In the genomic region with DNA sequence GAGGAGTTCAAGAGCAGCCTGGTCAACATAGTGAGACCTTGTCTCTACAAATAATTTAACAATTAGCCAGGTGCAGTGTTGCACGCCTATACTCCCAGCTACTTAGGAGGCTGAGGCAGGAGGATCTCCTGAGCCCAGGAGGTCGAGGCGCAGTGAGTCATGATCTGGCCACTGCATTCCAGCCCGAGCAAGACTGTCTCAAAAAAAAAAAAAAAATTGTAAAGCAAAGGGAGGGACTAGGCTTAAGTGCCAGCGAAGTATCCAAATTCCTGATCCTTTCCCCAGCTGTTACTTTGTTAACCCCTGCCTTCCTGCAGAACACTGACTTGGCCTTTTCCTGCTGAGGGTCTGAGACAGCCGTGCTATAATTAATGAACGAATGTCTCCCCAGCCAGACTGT, we compare ENCODE assay signal across 27 cellular contexts. TPM values are rescaled to one million over a fixed set of nuclear protein-coding genes. Genes with fewer than 3 reads are reported as not detected.
DNase-seq lines count a peak whose midpoint lies in the region; ATAC-seq, FAIRE-seq and TF ChIP-seq lines count a peak whose summit lies in the region.
"Had no signal": no experiment of that assay in that cellular context is flagged by ENCODE, and none has a peak within 500 bp of the region (broad histone marks: within the 10 kb centered on the region; RNA-seq: fewer than 3 reads in every experiment).

No MANE protein-coding gene starts in this region.

- DNase-seq in HepG2 (ENCODE audit: low spot score) (no peak), right lobe of liver (no peak), glutamatergic neuron (no peak), SKM-1 (lab: John Stamatoyannopoulos, UW; ENCODE audit: unreplicated experiment) (no peak), RPMI8226 (no peak)
- no peak for DNase-seq in activated T-helper 1 cell treated with anti-CD3 and anti-CD28 coated beads, Interleukin-12 subunit alpha, Interleukin-12 subunit beta, Interleukin-2, Interleukin-4 antibody, amounts not matched to agents 30 ng/mL and 10 ng/mL and 1 ng/mL, durations not matched to agents 14 hours and 24 hours and 36 hours (ENCODE audit: low spot score)
- DNase-seq in activated naive CD8-positive, alpha-beta T cell treated with anti-CD3 and anti-CD28 coated beads, Interleukin-2, amount 50 U/mL, for 24 hours, result no peak
- DNase-seq: activated CD4-positive, alpha-beta T cell treated with anti-CD3 and anti-CD28 coated beads for 36 hours; activated effector memory CD4-positive, alpha-beta T cell treated with Interleukin-2 at 50 U/mL for 16 hours; activated naive CD8-positive, alpha-beta T cell treated with anti-CD3 and anti-CD28 coated beads for 36 hours; activated T-cell treated with anti-CD3 and anti-CD28 coated beads for 4 hours; central memory CD4-positive, alpha-beta T cell; dermis blood vessel endothelial cell; DMS79 treated with DMSO at 0.1 percent for 48 hours; left ventricle myocardium superior; naive B cell; NCI-H2029 treated with DMSO at 0.1 percent for 48 hours; NCI-H226; NCI-H774 had no signal

- intact Hi-C loops in HepG2 (cut with micrococcal nuclease; ENCODE audit: unreplicated experiment) (no loop called here), right lobe of liver (cut with DNase I) (no loop called here)
- intact Hi-C loops in activated T-helper 1 cell treated with anti-CD3 and anti-CD28 coated beads, Interleukin-12 subunit alpha, Interleukin-12 subunit beta, Interleukin-2, Interleukin-4 antibody, amounts not matched to agents 30 ng/mL and 10 ng/mL and 1 ng/mL, durations not matched to agents 14 hours and 24 hours and 36 hours (cut with micrococcal nuclease), result no loop called here

- in situ Hi-C loops in HepG2 (cut with HindIII; ENCODE audit: extremely low pct_ligation_motif_present, low pct_unique_long_range_greater_than_20kb), result no loop called here

- peaks cover 14% of the 10 kb centered on the region for H3K36me3 Mint-ChIP-seq in activated T-helper 1 cell treated with anti-CD3 and anti-CD28 coated beads, Interleukin-12 subunit alpha, Interleukin-12 subunit beta, Interleukin-2, Interleukin-4 antibody, amounts not matched to agents 30 ng/mL and 10 ng/mL and 1 ng/mL, durations not matched to agents 14 hours and 24 hours and 36 hours (ENCODE audit: low read depth)
- no peaks in the 10 kb centered on the region for H3K36me3 Mint-ChIP-seq in glutamatergic neuron (ENCODE audit: unreplicated experiment)
- H3K36me3 Mint-ChIP-seq in activated naive CD8-positive, alpha-beta T cell treated with anti-CD3 and anti-CD28 coated beads, Interleukin-2, amount 50 U/mL, for 24 hours (ENCODE audit: low read depth), result peaks cover 2% of the 10 kb centered on the region
- H3K36me3 Mint-ChIP-seq: naive B cell had no signal

- CTCF ChIA-PET in HepG2 (lab: Yijun Ruan, JAX; ENCODE audit: low intra/inter-chr PET ratio, low total read pairs), result interaction anchor here (1.4 kb wide), 1 partner anchor 19 kb away, joined by 4 read pairs; a partner anchor contains a TSS

- BruUV-seq in HepG2 (replicated peaks; lab: Mats Ljungman, UMichigan), result no TSS peak

- H3K27me3 ChIP-seq in HepG2 (ENCODE audit: control insufficient read depth in 1 of 2, insufficient read depth in 2 of 2, low read length in 2 of 2), result no peaks in the 10 kb centered on the region
- H3K27me3 ChIP-seq in right lobe of liver, result no peaks in the 10 kb centered on the region

- H3K36me3 ChIP-seq in HepG2 (replicated peaks in 1 of 2; ENCODE audit: control insufficient read depth in 1 of 2, insufficient read depth in 2 of 2, low read length in 2 of 2) (peaks cover 0 to 9% of the 10 kb centered on the region in 2 experiments; a peak in 1 of 5 replicates), right lobe of liver (peaks cover 0 to 3% (median 0%) of the 10 kb centered on the region in 4 donors)

- no peaks in the 10 kb centered on the region for H3K4me1 Mint-ChIP-seq in activated T-helper 1 cell treated with anti-CD3 and anti-CD28 coated beads, Interleukin-12 subunit alpha, Interleukin-12 subunit beta, Interleukin-2, Interleukin-4 antibody, amounts not matched to agents 30 ng/mL and 10 ng/mL and 1 ng/mL, durations not matched to agents 14 hours and 24 hours and 36 hours (ENCODE audit: low read depth)
- H3K4me1 Mint-ChIP-seq in glutamatergic neuron (ENCODE audit: low read depth, unreplicated experiment), result peaks cover 3% of the 10 kb centered on the region
- H3K4me1 Mint-ChIP-seq in activated naive CD8-positive, alpha-beta T cell treated with anti-CD3 and anti-CD28 coated beads, Interleukin-2, amount 50 U/mL, for 24 hours, result peaks cover 3% of the 10 kb centered on the region

- no peaks in the 10 kb centered on the region for H3K79me2 ChIP-seq in HepG2 (ENCODE audit: insufficient read depth, low read length)

- H3K27ac Mint-ChIP-seq in activated T-helper 1 cell treated with anti-CD3 and anti-CD28 coated beads, Interleukin-12 subunit alpha, Interleukin-12 subunit beta, Interleukin-2, Interleukin-4 antibody, amounts not matched to agents 30 ng/mL and 10 ng/mL and 1 ng/mL, durations not matched to agents 14 hours and 24 hours and 36 hours, result peak overlapping the region; percentile 27
- peak overlapping the region; percentile 11 for H3K27ac Mint-ChIP-seq in glutamatergic neuron (ENCODE audit: unreplicated experiment)
- no peak overlapping the region for H3K27ac Mint-ChIP-seq in activated naive CD8-positive, alpha-beta T cell treated with anti-CD3 and anti-CD28 coated beads, Interleukin-2, amount 50 U/mL, for 24 hours
- H3K27ac Mint-ChIP-seq: activated CD4-positive, alpha-beta T cell treated with anti-CD3 and anti-CD28 coated beads for 36 hours; activated naive CD8-positive, alpha-beta T cell treated with anti-CD3 and anti-CD28 coated beads for 36 hours; B cell; stimulated activated naive CD8-positive, alpha-beta T cell treated with anti-CD3 and anti-CD28 coated beads, Interleukin-15, Interleukin-2, amounts not matched to agents 100 ng/mL and 50 ng/mL, for 24 hours had no signal

- H3K4me1 ChIP-seq in HepG2 (ENCODE audit: insufficient read depth, low read length), result peaks cover 37% of the 10 kb centered on the region
- H3K4me1 ChIP-seq in right lobe of liver, result no peaks in the 10 kb centered on the region

- no peak overlapping the region for H3K4me2 ChIP-seq in HepG2 (ENCODE audit: low read depth, low read length)

- no peak for TF ChIP-seq POLR2A in HepG2 (IDR thresholded peaks at IDR 0.05; ENCODE audit: insufficient read depth in 1 of 2, low read depth in 2 of 2, low read length in 2 of 2)
- no peak for TF ChIP-seq POLR2A in right lobe of liver (IDR thresholded peaks at IDR 0.05)

- TF ChIP-seq RAD21 in HepG2 (CRISPR knock-in tag; IDR thresholded peaks at IDR 0.05), result no peak

- POLR2A ChIA-PET in HepG2 (lab: Yijun Ruan, JAX), result interaction anchor here (0.7 to 1.3 kb wide), 2 partner anchors 15 to 19 kb away, joined by 3 to 4 read pairs; a partner anchor contains a TSS

- no peak overlapping the region for H3K4me3 Mint-ChIP-seq in activated T-helper 1 cell treated with anti-CD3 and anti-CD28 coated beads, Interleukin-12 subunit alpha, Interleukin-12 subunit beta, Interleukin-2, Interleukin-4 antibody, amounts not matched to agents 30 ng/mL and 10 ng/mL and 1 ng/mL, durations not matched to agents 14 hours and 24 hours and 36 hours
- H3K4me3 Mint-ChIP-seq in glutamatergic neuron (ENCODE audit: unreplicated experiment), result no peak overlapping the region
- H3K4me3 Mint-ChIP-seq in activated naive CD8-positive, alpha-beta T cell treated with anti-CD3 and anti-CD28 coated beads, Interleukin-2, amount 50 U/mL, for 24 hours, result no peak overlapping the region
- H3K4me3 Mint-ChIP-seq: activated CD4-positive, alpha-beta T cell treated with anti-CD3 and anti-CD28 coated beads for 36 hours; activated naive CD8-positive, alpha-beta T cell treated with anti-CD3 and anti-CD28 coated beads for 36 hours; B cell; stimulated activated naive CD8-positive, alpha-beta T cell treated with anti-CD3 and anti-CD28 coated beads, Interleukin-15, Interleukin-2, amounts not matched to agents 100 ng/mL and 50 ng/mL, for 24 hours had no signal

- H3K27me3 Mint-ChIP-seq in activated T-helper 1 cell treated with anti-CD3 and anti-CD28 coated beads, Interleukin-12 subunit alpha, Interleukin-12 subunit beta, Interleukin-2, Interleukin-4 antibody, amounts not matched to agents 30 ng/mL and 10 ng/mL and 1 ng/mL, durations not matched to agents 14 hours and 24 hours and 36 hours (ENCODE audit: insufficient read depth), result no peaks in the 10 kb centered on the region
- peaks cover 3% of the 10 kb centered on the region for H3K27me3 Mint-ChIP-seq in glutamatergic neuron (ENCODE audit: unreplicated experiment)
- no peaks in the 10 kb centered on the region for H3K27me3 Mint-ChIP-seq in activated naive CD8-positive, alpha-beta T cell treated with anti-CD3 and anti-CD28 coated beads, Interleukin-2, amount 50 U/mL, for 24 hours
- H3K27me3 Mint-ChIP-seq: activated CD4-positive, alpha-beta T cell treated with anti-CD3 and anti-CD28 coated beads for 36 hours; activated naive CD8-positive, alpha-beta T cell treated with anti-CD3 and anti-CD28 coated beads for 36 hours; B cell; naive B cell; stimulated activated naive CD8-positive, alpha-beta T cell treated with anti-CD3 and anti-CD28 coated beads, Interleukin-15, Interleukin-2, amounts not matched to agents 100 ng/mL and 50 ng/mL, for 24 hours had no signal

- no peaks in the 10 kb centered on the region for H3K9me3 Mint-ChIP-seq in activated T-helper 1 cell treated with anti-CD3 and anti-CD28 coated beads, Interleukin-12 subunit alpha, Interleukin-12 subunit beta, Interleukin-2, Interleukin-4 antibody, amounts not matched to agents 30 ng/mL and 10 ng/mL and 1 ng/mL, durations not matched to agents 14 hours and 24 hours and 36 hours
- peaks cover 11% of the 10 kb centered on the region for H3K9me3 Mint-ChIP-seq in glutamatergic neuron (ENCODE audit: unreplicated experiment)
- no peaks in the 10 kb centered on the region for H3K9me3 Mint-ChIP-seq in activated naive CD8-positive, alpha-beta T cell treated with anti-CD3 and anti-CD28 coated beads, Interleukin-2, amount 50 U/mL, for 24 hours
- H3K9me3 Mint-ChIP-seq: activated naive CD8-positive, alpha-beta T cell treated with anti-CD3 and anti-CD28 coated beads for 36 hours; naive B cell; stimulated activated naive CD8-positive, alpha-beta T cell treated with anti-CD3 and anti-CD28 coated beads, Interleukin-15, Interleukin-2, amounts not matched to agents 100 ng/mL and 50 ng/mL, for 24 hours had no signal

- H3K9me3 ChIP-seq in HepG2 (ENCODE audit: low read length), result no peaks in the 10 kb centered on the region
- no peaks in the 10 kb centered on the region for H3K9me3 ChIP-seq in right lobe of liver

- no peak for ATAC-seq in HepG2
- ATAC-seq in right lobe of liver, result no peak
- no peak for ATAC-seq in HG03139 (IDR thresholded peaks at IDR 0.05; ENCODE audit: unreplicated experiment)
- ATAC-seq in activated naive CD8-positive, alpha-beta T cell treated with anti-CD3 and anti-CD28 coated beads, Interleukin-2, amount 50 U/mL, for 24 hours, result no peak
- ATAC-seq: activated CD4-positive, alpha-beta T cell treated with anti-CD3 and anti-CD28 coated beads for 36 hours; left ventricle myocardium superior had no signal

- FAIRE-seq in HepG2 (lab: Jason Lieb, UNC), result no peak
- FAIRE-seq: astrocyte, GM18507, islet of Langerhans had no signal

- TF ChIP-seq CTCF in HepG2 (CRISPR knock-in tag; IDR thresholded peaks at IDR 0.05), result no peak
- TF ChIP-seq CTCF in right lobe of liver (IDR thresholded peaks at IDR 0.05), result no peak
- no peak for TF ChIP-seq CTCF in glutamatergic neuron (IDR thresholded peaks at IDR 0.05; ENCODE audit: partially characterized antibody, unreplicated experiment)

- H3K4me3 ChIP-seq in HepG2 (replicated peaks in 1 of 3; ENCODE audit: insufficient read depth in 1 of 3, low read depth in 2 of 3, low read length in 3 of 3) (no peak overlapping the region), right lobe of liver (no peak overlapping the region)

- no peak overlapping the region for H2AFZ ChIP-seq in HepG2 (ENCODE audit: low read length)

- no peaks in the 10 kb centered on the region for H4K20me1 ChIP-seq in HepG2 (ENCODE audit: insufficient read depth, low read length)

- TF ChIP-seq EP300 in HepG2 (IDR thresholded peaks at IDR 0.05; ENCODE audit: low read depth in 2 of 2, low read length in 2 of 2) (no peak), HepG2 (CRISPR knock-in tag; IDR thresholded peaks at IDR 0.05; ENCODE audit: borderline replicate concordance) (no peak)

- WGBS in HepG2 (ENCODE audit: low lambda C conversion rate), result 90% methylated on average over 7 of the region's 7 CpGs
- 50% methylated on average over 1 of the region's 7 CpGs for WGBS in right lobe of liver (ENCODE audit: insufficient coverage, low coverage, low lambda C conversion rate, missing lambda C conversion rate)

- no peak overlapping the region for H3K9ac ChIP-seq in HepG2 (ENCODE audit: insufficient read depth, low read depth, low read length)

- H3K27ac ChIP-seq in HepG2 (ENCODE audit: extremely low read length, insufficient read depth, low read length) (no peak overlapping the region), right lobe of liver (no peak overlapping the region)
- H3K27ac ChIP-seq: HL-60 had no signal

RNA-seq across cellular contexts. Expression of a gene that starts 2.7 kb away (rescaled TPM):
- total RNA-seq in HepG2 (2016; rRNA removed; fragmentation: Illumina TruSeq; extraction: Trizol) (14.3 and 20.6 TPM in 2 replicates), right lobe of liver (1 to 10 TPM in 4 of 6 experiments, under 1 TPM in 1, not detected in 1; 0.19 to 2.3 (median 2.3) TPM), glutamatergic neuron (ENCODE audit: unreplicated experiment) (4.9 TPM)
- 77.8 and 81.7 TPM in 2 replicates for total RNA-seq in HepG2 (2016; cell fraction: cytosol; rRNA removed; fragmentation: Illumina TruSeq; extraction: Trizol; ENCODE audit: low read depth)
- total RNA-seq in HepG2 (2016; cell fraction: insoluble cytoplasmic fraction; rRNA removed; fragmentation: Illumina TruSeq; extraction: Trizol), result 18.6 and 20.5 TPM in 2 replicates
- 48.3 and 54.4 TPM in 2 replicates for total RNA-seq in HepG2 (2016; cell fraction: membrane; rRNA removed; fragmentation: Illumina TruSeq; extraction: Trizol)
- total RNA-seq in HepG2 (2016; cell fraction: nucleus; rRNA removed; fragmentation: Illumina TruSeq; extraction: Trizol), result 7.6 and 12.3 TPM in 2 replicates
- 18.7 and 21.2 TPM in 2 replicates for polyA plus RNA-seq in HepG2 (2011; rRNA removed)
- polyA plus RNA-seq in HepG2 (2011; cell fraction: cytosol; rRNA removed), result 12.2 and 14.1 TPM in 2 replicates
- polyA plus RNA-seq in HepG2 (2011; cell fraction: nucleus; rRNA removed), result 55.4 and 67.8 TPM in 2 replicates
- polyA plus RNA-seq in HepG2 (2012), result 10.4 and 27.8 TPM in 2 replicates
- polyA plus RNA-seq in HepG2 (2016; cell fraction: cytosol; fragmentation: Illumina TruSeq; extraction: Trizol; ENCODE audit: low read depth), result 113 and 123 TPM in 2 replicates
- 19.3 and 21.1 TPM in 2 replicates for polyA plus RNA-seq in HepG2 (2016; cell fraction: insoluble cytoplasmic fraction; fragmentation: Illumina TruSeq; extraction: Trizol; ENCODE audit: low read depth)
- polyA plus RNA-seq in HepG2 (2016; cell fraction: membrane; fragmentation: Illumina TruSeq; extraction: Trizol; ENCODE audit: low read depth), result 79.9 and 83.9 TPM in 2 replicates
- polyA plus RNA-seq in HepG2 (2016; cell fraction: nucleus; fragmentation: Illumina TruSeq; extraction: Trizol; ENCODE audit: insufficient read depth, low read depth), result 23.3 and 24.8 TPM in 2 replicates
- polyA minus RNA-seq in HepG2 (2011; rRNA and poly(A)+ RNA removed; ENCODE audit: low replicate concordance), result 11.3 and 12.4 TPM in 2 replicates
- 4.6 and 9.4 TPM in 2 replicates for polyA minus RNA-seq in HepG2 (2011; cell fraction: cytosol; rRNA and poly(A)+ RNA removed)
- polyA minus RNA-seq in HepG2 (2011; cell fraction: nucleus; rRNA and poly(A)+ RNA removed), result 8.9 and 9.7 TPM in 2 replicates
- total RNA-seq in activated T-helper 1 cell treated with anti-CD3 and anti-CD28 coated beads, Interleukin-12 subunit alpha, Interleukin-12 subunit beta, Interleukin-2, Interleukin-4 antibody, amounts not matched to agents 30 ng/mL and 10 ng/mL and 1 ng/mL, durations not matched to agents 14 hours and 24 hours and 36 hours, result 4.3 and 6.3 TPM in 2 replicates

RNA-seq across cellular contexts. Expression of a gene that starts 12.4 kb away (rescaled TPM):
- total RNA-seq in HepG2 (2016; rRNA removed; fragmentation: Illumina TruSeq; extraction: Trizol), result 27.7 and 32.5 TPM in 2 replicates
- 24.4 and 27.2 TPM in 2 replicates for total RNA-seq in HepG2 (2016; cell fraction: cytosol; rRNA removed; fragmentation: Illumina TruSeq; extraction: Trizol; ENCODE audit: low read depth)
- 27.3 and 33.3 TPM in 2 replicates for total RNA-seq in HepG2 (2016; cell fraction: insoluble cytoplasmic fraction; rRNA removed; fragmentation: Illumina TruSeq; extraction: Trizol)
- 32.8 and 33.8 TPM in 2 replicates for total RNA-seq in HepG2 (2016; cell fraction: membrane; rRNA removed; fragmentation: Illumina TruSeq; extraction: Trizol)
- total RNA-seq in HepG2 (2016; cell fraction: nucleus; rRNA removed; fragmentation: Illumina TruSeq; extraction: Trizol), result 12.2 and 14.0 TPM in 2 replicates
- 168 and 206 TPM in 2 replicates for polyA plus RNA-seq in HepG2 (2011; rRNA removed)
- 105 and 131 TPM in 2 replicates for polyA plus RNA-seq in HepG2 (2011; cell fraction: cytosol; rRNA removed)
- 199 and 240 TPM in 2 replicates for polyA plus RNA-seq in HepG2 (2011; cell fraction: nucleus; rRNA removed)
- 81.8 and 84.6 TPM in 2 replicates for polyA plus RNA-seq in HepG2 (2012)
- polyA plus RNA-seq in HepG2 (2016; cell fraction: cytosol; fragmentation: Illumina TruSeq; extraction: Trizol; ENCODE audit: low read depth), result 52.0 and 57.0 TPM in 2 replicates
- 71.9 and 74.1 TPM in 2 replicates for polyA plus RNA-seq in HepG2 (2016; cell fraction: insoluble cytoplasmic fraction; fragmentation: Illumina TruSeq; extraction: Trizol; ENCODE audit: low read depth)
- polyA plus RNA-seq in HepG2 (2016; cell fraction: membrane; fragmentation: Illumina TruSeq; extraction: Trizol; ENCODE audit: low read depth), result 68.0 and 70.1 TPM in 2 replicates
- polyA plus RNA-seq in HepG2 (2016; cell fraction: nucleus; fragmentation: Illumina TruSeq; extraction: Trizol; ENCODE audit: insufficient read depth, low read depth), result 55.9 and 63.0 TPM in 2 replicates
- 46.5 and 80.5 TPM in 2 replicates for polyA minus RNA-seq in HepG2 (2011; rRNA and poly(A)+ RNA removed; ENCODE audit: low replicate concordance)
- 28.9 and 31.8 TPM in 2 replicates for polyA minus RNA-seq in HepG2 (2011; cell fraction: cytosol; rRNA and poly(A)+ RNA removed)
- 31.0 and 39.2 TPM in 2 replicates for polyA minus RNA-seq in HepG2 (2011; cell fraction: nucleus; rRNA and poly(A)+ RNA removed)
- total RNA-seq in right lobe of liver, result 10 to 100 TPM in 5 of 6 experiments, 1 to 10 TPM in 1; 7.4 to 24.1 (median 16.0) TPM
- 53.7 and 58.3 TPM in 2 replicates for total RNA-seq in activated T-helper 1 cell treated with anti-CD3 and anti-CD28 coated beads, Interleukin-12 subunit alpha, Interleukin-12 subunit beta, Interleukin-2, Interleukin-4 antibody, amounts not matched to agents 30 ng/mL and 10 ng/mL and 1 ng/mL, durations not matched to agents 14 hours and 24 hours and 36 hours
- 63.0 TPM for total RNA-seq in glutamatergic neuron (ENCODE audit: unreplicated experiment)

RNA-seq across cellular contexts. Expression of a gene that starts 14.6 kb away (rescaled TPM):
- 4.8 and 5.4 TPM in 2 replicates for total RNA-seq in HepG2 (2016; rRNA removed; fragmentation: Illumina TruSeq; extraction: Trizol)
- total RNA-seq in HepG2 (2016; cell fraction: cytosol; rRNA removed; fragmentation: Illumina TruSeq; extraction: Trizol; ENCODE audit: low read depth), result 15.6 and 18.9 TPM in 2 replicates
- total RNA-seq in HepG2 (2016; cell fraction: insoluble cytoplasmic fraction; rRNA removed; fragmentation: Illumina TruSeq; extraction: Trizol), result 3.6 and 7.4 TPM in 2 replicates
- 16.8 and 17.0 TPM in 2 replicates for total RNA-seq in HepG2 (2016; cell fraction: membrane; rRNA removed; fragmentation: Illumina TruSeq; extraction: Trizol)
- total RNA-seq in HepG2 (2016; cell fraction: nucleus; rRNA removed; fragmentation: Illumina TruSeq; extraction: Trizol), result 3.7 and 3.9 TPM in 2 replicates
- 47.0 and 63.6 TPM in 2 replicates for polyA plus RNA-seq in HepG2 (2011; rRNA removed)
- polyA plus RNA-seq in HepG2 (2011; cell fraction: cytosol; rRNA removed), result 39.4 and 54.7 TPM in 2 replicates
- 83.9 and 94.9 TPM in 2 replicates for polyA plus RNA-seq in HepG2 (2011; cell fraction: nucleus; rRNA removed)
- polyA plus RNA-seq in HepG2 (2012), result 69.8 and 96.9 TPM in 2 replicates
- polyA plus RNA-seq in HepG2 (2016; cell fraction: cytosol; fragmentation: Illumina TruSeq; extraction: Trizol; ENCODE audit: low read depth), result 32.9 and 34.4 TPM in 2 replicates
- polyA plus RNA-seq in HepG2 (2016; cell fraction: insoluble cytoplasmic fraction; fragmentation: Illumina TruSeq; extraction: Trizol; ENCODE audit: low read depth), result 7.4 and 9.0 TPM in 2 replicates
- polyA plus RNA-seq in HepG2 (2016; cell fraction: membrane; fragmentation: Illumina TruSeq; extraction: Trizol; ENCODE audit: low read depth), result 23.4 and 24.5 TPM in 2 replicates
- polyA plus RNA-seq in HepG2 (2016; cell fraction: nucleus; fragmentation: Illumina TruSeq; extraction: Trizol; ENCODE audit: insufficient read depth, low read depth), result 12.2 and 14.9 TPM in 2 replicates
- polyA minus RNA-seq in HepG2 (2011; rRNA and poly(A)+ RNA removed; ENCODE audit: low replicate concordance), result 4.9 and 32.0 TPM in 2 replicates
- polyA minus RNA-seq in HepG2 (2011; cell fraction: cytosol; rRNA and poly(A)+ RNA removed), result 14.5 and 16.8 TPM in 2 replicates
- 7.6 and 11.2 TPM in 2 replicates for polyA minus RNA-seq in HepG2 (2011; cell fraction: nucleus; rRNA and poly(A)+ RNA removed)
- 10 to 100 TPM; 13.5 to 46.5 (median 21.9) TPM for total RNA-seq in right lobe of liver
- total RNA-seq in activated T-helper 1 cell treated with anti-CD3 and anti-CD28 coated beads, Interleukin-12 subunit alpha, Interleukin-12 subunit beta, Interleukin-2, Interleukin-4 antibody, amounts not matched to agents 30 ng/mL and 10 ng/mL and 1 ng/mL, durations not matched to agents 14 hours and 24 hours and 36 hours, result 14.5 and 15.1 TPM in 2 replicates
- 57.9 TPM for total RNA-seq in glutamatergic neuron (ENCODE audit: unreplicated experiment)

RNA-seq across cellular contexts. Expression of a gene that starts 18.9 kb away (rescaled TPM):
- 0.24 TPM in 1 of 2 replicates, not detected in the other for total RNA-seq in HepG2 (2016; rRNA removed; fragmentation: Illumina TruSeq; extraction: Trizol)
- 0.09 and 0.20 TPM in 2 replicates for total RNA-seq in HepG2 (2016; cell fraction: cytosol; rRNA removed; fragmentation: Illumina TruSeq; extraction: Trizol; ENCODE audit: low read depth)
- total RNA-seq in HepG2 (2016; cell fraction: insoluble cytoplasmic fraction; rRNA removed; fragmentation: Illumina TruSeq; extraction: Trizol), result 0.16 and 0.37 TPM in 2 replicates
- total RNA-seq in HepG2 (2016; cell fraction: membrane; rRNA removed; fragmentation: Illumina TruSeq; extraction: Trizol), result 0.21 and 0.22 TPM in 2 replicates
- 0.25 and 0.47 TPM in 2 replicates for total RNA-seq in HepG2 (2016; cell fraction: nucleus; rRNA removed; fragmentation: Illumina TruSeq; extraction: Trizol)
- polyA plus RNA-seq in HepG2 (2011; rRNA removed), result 0.42 and 0.51 TPM in 2 replicates
- polyA plus RNA-seq in HepG2 (2011; cell fraction: cytosol; rRNA removed), result 0.08 and 0.24 TPM in 2 replicates
- polyA plus RNA-seq in HepG2 (2011; cell fraction: nucleus; rRNA removed), result 1.6 and 1.8 TPM in 2 replicates
- polyA plus RNA-seq in HepG2 (2012), result 0.36 and 0.44 TPM in 2 replicates
- 0.35 and 0.51 TPM in 2 replicates for polyA plus RNA-seq in HepG2 (2016; cell fraction: cytosol; fragmentation: Illumina TruSeq; extraction: Trizol; ENCODE audit: low read depth)
- polyA plus RNA-seq in HepG2 (2016; cell fraction: insoluble cytoplasmic fraction; fragmentation: Illumina TruSeq; extraction: Trizol; ENCODE audit: low read depth), result 0.25 and 0.34 TPM in 2 replicates
- 0.39 and 0.63 TPM in 2 replicates for polyA plus RNA-seq in HepG2 (2016; cell fraction: membrane; fragmentation: Illumina TruSeq; extraction: Trizol; ENCODE audit: low read depth)
- polyA plus RNA-seq in HepG2 (2016; cell fraction: nucleus; fragmentation: Illumina TruSeq; extraction: Trizol; ENCODE audit: insufficient read depth, low read depth), result 0.78 and 1.4 TPM in 2 replicates
- 1.1 TPM in 1 of 2 replicates, not detected in the other for polyA minus RNA-seq in HepG2 (2011; rRNA and poly(A)+ RNA removed; ENCODE audit: low replicate concordance)
- not detected in 2 replicates for polyA minus RNA-seq in HepG2 (2011; cell fraction: cytosol; rRNA and poly(A)+ RNA removed)
- polyA minus RNA-seq in HepG2 (2011; cell fraction: nucleus; rRNA and poly(A)+ RNA removed), result 0.39 and 0.62 TPM in 2 replicates
- under 1 TPM; 0.37 to 0.68 (median 0.42) TPM for total RNA-seq in right lobe of liver
- 1.6 and 1.8 TPM in 2 replicates for total RNA-seq in activated T-helper 1 cell treated with anti-CD3 and anti-CD28 coated beads, Interleukin-12 subunit alpha, Interleukin-12 subunit beta, Interleukin-2, Interleukin-4 antibody, amounts not matched to agents 30 ng/mL and 10 ng/mL and 1 ng/mL, durations not matched to agents 14 hours and 24 hours and 36 hours
- total RNA-seq in glutamatergic neuron (ENCODE audit: unreplicated experiment), result 0.86 TPM
- total RNA-seq: skeletal muscle tissue had no signal

RNA-seq across cellular contexts. Expression of a gene that starts 34.9 kb away (rescaled TPM):
- total RNA-seq in HepG2 (2016; rRNA removed; fragmentation: Illumina TruSeq; extraction: Trizol), result 176 and 177 TPM in 2 replicates
- 65.7 and 77.2 TPM in 2 replicates for total RNA-seq in HepG2 (2016; cell fraction: cytosol; rRNA removed; fragmentation: Illumina TruSeq; extraction: Trizol; ENCODE audit: low read depth)
- total RNA-seq in HepG2 (2016; cell fraction: insoluble cytoplasmic fraction; rRNA removed; fragmentation: Illumina TruSeq; extraction: Trizol), result 171 and 181 TPM in 2 replicates
- total RNA-seq in HepG2 (2016; cell fraction: membrane; rRNA removed; fragmentation: Illumina TruSeq; extraction: Trizol), result 128 and 142 TPM in 2 replicates
- 74.9 and 87.3 TPM in 2 replicates for total RNA-seq in HepG2 (2016; cell fraction: nucleus; rRNA removed; fragmentation: Illumina TruSeq; extraction: Trizol)
- 220 and 272 TPM in 2 replicates for polyA plus RNA-seq in HepG2 (2011; rRNA removed)
- polyA plus RNA-seq in HepG2 (2011; cell fraction: cytosol; rRNA removed), result 258 and 302 TPM in 2 replicates
- polyA plus RNA-seq in HepG2 (2011; cell fraction: nucleus; rRNA removed), result 210 and 223 TPM in 2 replicates
- 137 and 191 TPM in 2 replicates for polyA plus RNA-seq in HepG2 (2012)
- 74.4 and 81.5 TPM in 2 replicates for polyA plus RNA-seq in HepG2 (2016; cell fraction: cytosol; fragmentation: Illumina TruSeq; extraction: Trizol; ENCODE audit: low read depth)
- 211 and 227 TPM in 2 replicates for polyA plus RNA-seq in HepG2 (2016; cell fraction: insoluble cytoplasmic fraction; fragmentation: Illumina TruSeq; extraction: Trizol; ENCODE audit: low read depth)
- 119 and 131 TPM in 2 replicates for polyA plus RNA-seq in HepG2 (2016; cell fraction: membrane; fragmentation: Illumina TruSeq; extraction: Trizol; ENCODE audit: low read depth)
- 198 and 202 TPM in 2 replicates for polyA plus RNA-seq in HepG2 (2016; cell fraction: nucleus; fragmentation: Illumina TruSeq; extraction: Trizol; ENCODE audit: insufficient read depth, low read depth)
- 448 and 594 TPM in 2 replicates for polyA minus RNA-seq in HepG2 (2011; rRNA and poly(A)+ RNA removed; ENCODE audit: low replicate concordance)
- polyA minus RNA-seq in HepG2 (2011; cell fraction: cytosol; rRNA and poly(A)+ RNA removed), result 140 and 151 TPM in 2 replicates
- 46.2 and 53.8 TPM in 2 replicates for polyA minus RNA-seq in HepG2 (2011; cell fraction: nucleus; rRNA and poly(A)+ RNA removed)
- total RNA-seq in right lobe of liver, result 10 to 100 TPM; 43.1 to 59.7 (median 47.0) TPM
- 133 and 147 TPM in 2 replicates for total RNA-seq in activated T-helper 1 cell treated with anti-CD3 and anti-CD28 coated beads, Interleukin-12 subunit alpha, Interleukin-12 subunit beta, Interleukin-2, Interleukin-4 antibody, amounts not matched to agents 30 ng/mL and 10 ng/mL and 1 ng/mL, durations not matched to agents 14 hours and 24 hours and 36 hours
- 124 TPM for total RNA-seq in glutamatergic neuron (ENCODE audit: unreplicated experiment)
